ENCODE assay signal across 12 cellular contexts in genomic region chr11:62712861-62713260, GRCh38. TPM values are rescaled to one million over a fixed set of nuclear protein-coding genes. Genes with fewer than 3 reads are reported as not detected.
DNase-seq lines count a peak whose midpoint lies in the region; ATAC-seq and TF ChIP-seq lines count a peak whose summit lies in the region.
"Had no signal": no experiment of that assay in that cellular context is flagged by ENCODE, and none has a peak within 500 bp of the region (broad histone marks: within the 10 kb centered on the region; RNA-seq: fewer than 3 reads in every experiment).

No MANE protein-coding gene starts in this region.

- TF ChIP-seq CTCF in hepatocyte (IDR thresholded peaks at IDR 0.05; ENCODE audit: poor library complexity): no peak
- TF ChIP-seq CTCF in WERI-Rb-1 (IDR thresholded peaks at IDR 0.05; ENCODE audit: low read depth, low read length): no peak

- H3K4me1 Mint-ChIP-seq in activated T-cell treated with anti-CD3 and anti-CD28 coated beads, Interleukin-2, amount 50 U/mL, for 24 hours (ENCODE audit: low read depth): peaks cover 66% of the 10 kb centered on the region
- peaks cover 40% of the 10 kb centered on the region for H3K4me1 Mint-ChIP-seq in T-helper 17 cell
- H3K4me1 Mint-ChIP-seq in stimulated activated effector memory CD8-positive, alpha-beta T cell treated with anti-CD3 and anti-CD28 coated beads, Interleukin-12 subunit alpha, Interleukin-12 subunit beta, amount 100 ng/mL, for 72 hours: peaks cover 62% of the 10 kb centered on the region

- no peaks in the 10 kb centered on the region for H4K20me1 ChIP-seq in hepatocyte (ENCODE audit: insufficient read depth, poor library complexity, severe bottlenecking)

- no peak for DNase-seq in activated T-cell treated with anti-CD3 and anti-CD28 coated beads, Interleukin-2, amount 50 U/mL, for 24 hours
- DNase-seq in activated T-cell treated with anti-CD3 and anti-CD28 coated beads, Interleukin-2, amount 50 U/mL, for 48 hours: no peak
- DNase-seq in T-helper 17 cell: no peak
- DNase-seq in hepatocyte (ENCODE audit: low spot score): no peak
- no peak for DNase-seq in stimulated activated effector memory CD8-positive, alpha-beta T cell treated with anti-CD3 and anti-CD28 coated beads, Interleukin-12 subunit alpha, Interleukin-12 subunit beta, amount 100 ng/mL, for 72 hours (ENCODE audit: low spot score in 2 of 2)
- DNase-seq in WERI-Rb-1: no peak
- DNase-seq: activated CD4-positive, alpha-beta T cell treated with anti-CD3 and anti-CD28 coated beads, Interleukin-2, amount 50 U/mL, for 4 hours; GF-D8 had no signal

- H3K27ac ChIP-seq in hepatocyte (peak overlapping the region; percentile 74), WERI-Rb-1 (no peak overlapping the region)
- H3K27ac ChIP-seq: vagina had no signal

- no peaks in the 10 kb centered on the region for H3K9me3 ChIP-seq in T-helper 17 cell (ENCODE audit: control insufficient read depth, low read length, poor library complexity, severe bottlenecking)
- no peaks in the 10 kb centered on the region for H3K9me3 ChIP-seq in hepatocyte (ENCODE audit: low read depth)
- no peaks in the 10 kb centered on the region for H3K9me3 ChIP-seq in WERI-Rb-1 (ENCODE audit: severe bottlenecking)
- H3K9me3 ChIP-seq: vagina had no signal

- H3K4me2 ChIP-seq in hepatocyte: peak overlapping the region; percentile 11

- H2AFZ ChIP-seq in hepatocyte: no peak overlapping the region

- no peaks in the 10 kb centered on the region for H3K27me3 Mint-ChIP-seq in activated T-cell treated with anti-CD3 and anti-CD28 coated beads, Interleukin-2, amount 50 U/mL, for 24 hours
- no peaks in the 10 kb centered on the region for H3K27me3 Mint-ChIP-seq in T-helper 17 cell

- H3K79me2 ChIP-seq in hepatocyte: peaks cover 29% of the 10 kb centered on the region

- ATAC-seq in T-helper 17 cell: no peak
- ATAC-seq in stimulated activated effector memory CD8-positive, alpha-beta T cell treated with anti-CD3 and anti-CD28 coated beads, Interleukin-12 subunit alpha, Interleukin-12 subunit beta, amount 100 ng/mL, for 72 hours: no peak
- ATAC-seq in HG03039 (IDR thresholded peaks at IDR 0.05; ENCODE audit: unreplicated experiment): no peak
- no peak for ATAC-seq in GM18520 (IDR thresholded peaks at IDR 0.05; ENCODE audit: unreplicated experiment)

- H3K9me3 Mint-ChIP-seq in activated T-cell treated with anti-CD3 and anti-CD28 coated beads, Interleukin-2, amount 50 U/mL, for 24 hours: no peaks in the 10 kb centered on the region
- H3K9me3 Mint-ChIP-seq in stimulated activated effector memory CD8-positive, alpha-beta T cell treated with anti-CD3 and anti-CD28 coated beads, Interleukin-12 subunit alpha, Interleukin-12 subunit beta, amount 100 ng/mL, for 72 hours: no peaks in the 10 kb centered on the region

- H3K9me2 ChIP-seq in hepatocyte (replicated peaks; ENCODE audit: insufficient read depth): no peaks in the 10 kb centered on the region

- 79% methylated on average over 3 of the region's 3 CpGs for WGBS in hepatocyte (ENCODE audit: low lambda C conversion rate, missing lambda C conversion rate)

- H3K4me3 Mint-ChIP-seq in activated T-cell treated with anti-CD3 and anti-CD28 coated beads, Interleukin-2, amount 50 U/mL, for 24 hours: peak overlapping the region; percentile 9
- H3K4me3 Mint-ChIP-seq in T-helper 17 cell: no peak overlapping the region
- H3K4me3 Mint-ChIP-seq in stimulated activated effector memory CD8-positive, alpha-beta T cell treated with anti-CD3 and anti-CD28 coated beads, Interleukin-12 subunit alpha, Interleukin-12 subunit beta, amount 100 ng/mL, for 72 hours: peak overlapping the region; percentile 44

- peak overlapping the region; percentile 78 for H3K27ac Mint-ChIP-seq in activated T-cell treated with anti-CD3 and anti-CD28 coated beads, Interleukin-2, amount 50 U/mL, for 24 hours
- peak overlapping the region; percentile 91 for H3K27ac Mint-ChIP-seq in T-helper 17 cell
- peak overlapping the region; percentile 89 for H3K27ac Mint-ChIP-seq in stimulated activated effector memory CD8-positive, alpha-beta T cell treated with anti-CD3 and anti-CD28 coated beads, Interleukin-12 subunit alpha, Interleukin-12 subunit beta, amount 100 ng/mL, for 72 hours

- peaks cover 38% of the 10 kb centered on the region for H3K4me1 ChIP-seq in hepatocyte (ENCODE audit: insufficient read depth)

- H3K36me3 ChIP-seq in hepatocyte (replicated peaks; ENCODE audit: insufficient read depth, low read depth) (no peaks in the 10 kb centered on the region), WERI-Rb-1 (peaks cover 78% of the 10 kb centered on the region)

- H3K4me3 ChIP-seq in hepatocyte (no peak overlapping the region), WERI-Rb-1 (ENCODE audit: low read depth, low read length) (no peak overlapping the region)
- H3K4me3 ChIP-seq: vagina had no signal

- peaks cover 95% of the 10 kb centered on the region for H3K36me3 Mint-ChIP-seq in activated T-cell treated with anti-CD3 and anti-CD28 coated beads, Interleukin-2, amount 50 U/mL, for 24 hours (ENCODE audit: low read depth)
- no peaks in the 10 kb centered on the region for H3K36me3 Mint-ChIP-seq in T-helper 17 cell (ENCODE audit: low read depth)
- peaks cover 93% of the 10 kb centered on the region for H3K36me3 Mint-ChIP-seq in stimulated activated effector memory CD8-positive, alpha-beta T cell treated with anti-CD3 and anti-CD28 coated beads, Interleukin-12 subunit alpha, Interleukin-12 subunit beta, amount 100 ng/mL, for 72 hours

- H3K27me3 ChIP-seq in hepatocyte (no peaks in the 10 kb centered on the region), WERI-Rb-1 (ENCODE audit: insufficient read depth, low read depth, severe bottlenecking) (no peaks in the 10 kb centered on the region)
- H3K27me3 ChIP-seq: vagina had no signal

RNA-seq across cellular contexts. Expression of gene GNG3, which starts 5.4 kb away (rescaled TPM):
- not detected for total RNA-seq in T-helper 17 cell
- 0.23 and 0.24 TPM in 2 replicates for total RNA-seq in hepatocyte
- 0.41 and 1.2 TPM in 2 replicates for polyA plus RNA-seq in hepatocyte
- total RNA-seq: M059J had no signal

RNA-seq across cellular contexts. Expression of gene BSCL2, which starts 5.6 kb away (rescaled TPM):
- total RNA-seq in T-helper 17 cell: 10 to 100 TPM; 20.8 to 20.9 TPM
- 39.3 and 49.2 TPM in 2 replicates for total RNA-seq in hepatocyte
- polyA plus RNA-seq in hepatocyte: 78.7 and 81.0 TPM in 2 replicates

RNA-seq across cellular contexts. Expression of gene HNRNPUL2, which starts 14.4 kb away (rescaled TPM):
- total RNA-seq in T-helper 17 cell: 10 to 100 TPM; 41.4 to 43.2 TPM
- total RNA-seq in hepatocyte: 14.0 and 15.4 TPM in 2 replicates
- 2.3 and 3.7 TPM in 2 replicates for polyA plus RNA-seq in hepatocyte

RNA-seq across cellular contexts. Expression of gene TTC9C, which starts 15.4 kb away (rescaled TPM):
- total RNA-seq in T-helper 17 cell: 10 to 100 TPM; 11.0 to 14.1 TPM
- 26.3 and 35.0 TPM in 2 replicates for total RNA-seq in hepatocyte
- polyA plus RNA-seq in hepatocyte: 35.4 and 39.9 TPM in 2 replicates

RNA-seq across cellular contexts. Expression of gene LRRN4CL, which starts 23.5 kb away (rescaled TPM):
- total RNA-seq in T-helper 17 cell (not detected), hepatocyte (0.40 and 1.1 TPM in 2 replicates)
- polyA plus RNA-seq in hepatocyte: 0.15 and 0.41 TPM in 2 replicates
